ENCODE assay signal across 20 cellular contexts in genomic region chr21:28233536-28234220, GRCh38.
DNase-seq lines count a peak whose midpoint lies in the region; ATAC-seq and TF ChIP-seq lines count a peak whose summit lies in the region.
"Had no signal": no experiment of that assay in that cellular context is flagged by ENCODE, and none has a peak within 500 bp of the region (broad histone marks: within the 10 kb centered on the region; RNA-seq: fewer than 3 reads in every experiment).

No MANE protein-coding gene starts in this region.

- ATAC-seq in Right ventricle myocardium inferior (peak; percentile 79), heart left ventricle (peak in 3 of 4 donors; percentile 21 to 35 (median 21)), natural killer cell (no peak)
- ATAC-seq: GM23338, HCT116 had no signal

- H3K4me1 Mint-ChIP-seq in nephron, result peaks cover 33% of the 10 kb centered on the region
- no peaks in the 10 kb centered on the region for H3K4me1 Mint-ChIP-seq in natural killer cell
- peaks cover 21% of the 10 kb centered on the region for H3K4me1 Mint-ChIP-seq in mesothelial cell of epicardium
- H3K4me1 Mint-ChIP-seq: CD4-positive, alpha-beta memory T cell; GM23338 had no signal

- no peak for TF ChIP-seq POLR2A in heart left ventricle (IDR thresholded peaks at IDR 0.05)

- TF ChIP-seq RAD21 in Ishikawa (IDR thresholded peaks at IDR 0.05; ENCODE audit: low read depth), result no peak

- peak; percentile 39 for DNase-seq in Right ventricle myocardium inferior (ENCODE audit: missing footprints)
- DNase-seq in right atrium auricular region (ENCODE audit: low spot score), result no peak
- no peak for DNase-seq in heart left ventricle
- no peak for DNase-seq in nucleus accumbens (lab: John Stamatoyannopoulos, UW)
- no peak for DNase-seq in natural killer cell
- no peak for DNase-seq in mesothelial cell of epicardium (ENCODE audit: low spot score in 2 of 2, unreplicated experiment in 2 of 2)
- DNase-seq: 8988T; CD4-positive, alpha-beta memory T cell; DMS153; DMS79; GDM1; H7; HFFc6 had no signal

- intact Hi-C loops in Right ventricle myocardium inferior (cut with DNase I) (no loop called here), heart left ventricle (cut with DNase I) (loop anchor here in 2 of 10 donors (10.0 kb wide), 1 partner anchor 119 kb away; no protein-coding TSS in a partner anchor), natural killer cell (cut with micrococcal nuclease) (no loop called here)

- H3K36me3 Mint-ChIP-seq in nephron (ENCODE audit: low read depth) (no peaks in the 10 kb centered on the region), natural killer cell (no peaks in the 10 kb centered on the region), mesothelial cell of epicardium (no peaks in the 10 kb centered on the region)
- H3K36me3 Mint-ChIP-seq: CD14-positive monocyte; CD4-positive, alpha-beta memory T cell had no signal

- no peak for TF ChIP-seq CTCF in right atrium auricular region (IDR thresholded peaks at IDR 0.05)
- no peak for TF ChIP-seq CTCF in heart left ventricle (IDR thresholded peaks at IDR 0.05)
- no peak for TF ChIP-seq CTCF in nephron (IDR thresholded peaks at IDR 0.05; ENCODE audit: unreplicated experiment in 3 of 3)
- no peak for TF ChIP-seq CTCF in natural killer cell (IDR thresholded peaks at IDR 0.05)
- no peak for TF ChIP-seq CTCF in mesothelial cell of epicardium (IDR thresholded peaks at IDR 0.05; ENCODE audit: unreplicated experiment)

- H3K27ac Mint-ChIP-seq in nephron (peak overlapping the region in 2 of 3 experiments; percentile 49 to 82), natural killer cell (no peak overlapping the region), mesothelial cell of epicardium (no peak overlapping the region)
- H3K27ac Mint-ChIP-seq: CD4-positive, alpha-beta memory T cell; GM23338; HFFc6 had no signal

- H3K27me3 Mint-ChIP-seq in nephron (ENCODE audit: low read depth) (peaks cover 4% of the 10 kb centered on the region), natural killer cell (ENCODE audit: low read depth in 2 of 2) (no peaks in the 10 kb centered on the region), mesothelial cell of epicardium (ENCODE audit: low read depth) (no peaks in the 10 kb centered on the region)
- H3K27me3 Mint-ChIP-seq: CD4-positive, alpha-beta memory T cell had no signal

- no peak overlapping the region for H3K4me3 Mint-ChIP-seq in nephron
- no peak overlapping the region for H3K4me3 Mint-ChIP-seq in natural killer cell
- no peak overlapping the region for H3K4me3 Mint-ChIP-seq in mesothelial cell of epicardium
- H3K4me3 Mint-ChIP-seq: CD4-positive, alpha-beta memory T cell; GM23338; HFFc6 had no signal

- H3K4me3 ChIP-seq in right atrium auricular region, result no peak overlapping the region
- H3K4me3 ChIP-seq in heart left ventricle, result no peak overlapping the region
- H3K4me3 ChIP-seq: BLaER1, GM23338 had no signal

- H3K27ac ChIP-seq in right atrium auricular region, result no peak overlapping the region
- H3K27ac ChIP-seq in heart left ventricle, result no peak overlapping the region
- H3K27ac ChIP-seq: BLaER1, HL-60 had no signal

- H3K9me3 Mint-ChIP-seq in nephron, result no peaks in the 10 kb centered on the region
- no peaks in the 10 kb centered on the region for H3K9me3 Mint-ChIP-seq in natural killer cell
- no peaks in the 10 kb centered on the region for H3K9me3 Mint-ChIP-seq in mesothelial cell of epicardium
- H3K9me3 Mint-ChIP-seq: CD14-positive monocyte; CD4-positive, alpha-beta memory T cell; GM23338; HFFc6 had no signal

- no peaks in the 10 kb centered on the region for H3K9me3 ChIP-seq in right atrium auricular region
- no peaks in the 10 kb centered on the region for H3K9me3 ChIP-seq in heart left ventricle
- H3K9me3 ChIP-seq: BLaER1 had no signal

- no peaks in the 10 kb centered on the region for H3K27me3 ChIP-seq in right atrium auricular region
- no peaks in the 10 kb centered on the region for H3K27me3 ChIP-seq in heart left ventricle
- H3K27me3 ChIP-seq: BLaER1 had no signal

- no peaks in the 10 kb centered on the region for H3K4me1 ChIP-seq in right atrium auricular region
- H3K4me1 ChIP-seq in heart left ventricle, result peaks cover 0 to 21% (median under 1%) of the 10 kb centered on the region in 12 donors
- H3K4me1 ChIP-seq: BLaER1 had no signal

- no peaks in the 10 kb centered on the region for H3K36me3 ChIP-seq in right atrium auricular region
- no peaks in the 10 kb centered on the region for H3K36me3 ChIP-seq in heart left ventricle
- H3K36me3 ChIP-seq: BLaER1 had no signal

- WGBS in heart left ventricle, 4 donors, result 80 to 86% (median 82%) methylated on average over 9 of the region's 9 CpGs

- no peak for TF ChIP-seq EP300 in Ishikawa (IDR thresholded peaks at IDR 0.05; ENCODE audit: borderline replicate concordance)

TF ChIP-seq in Ishikawa, 13 proteins besides CTCF, POLR2A, EP300 and RAD21:
- no peak for TF ChIP-seq EGR1 (IDR thresholded peaks at IDR 0.05)
- TF ChIP-seq REST (IDR thresholded peaks at IDR 0.05; ENCODE audit: low read depth), result no peak
- peak; percentile 70 for TF ChIP-seq CEBPB (IDR thresholded peaks at IDR 0.05)

Comparison
In these comparisons a context has a peak if more than half of its experiments do, and no peak if none do; other contexts are left out.
1. ATAC-seq: peak in Right ventricle myocardium inferior (single experiment) and heart left ventricle (3 of 4); none in natural killer cell (0 of 3).
2. H3K27ac Mint-ChIP-seq: peak in nephron (2 of 3); none in natural killer cell (0 of 2) and mesothelial cell of epicardium (single experiment).